ENCODE assay signal across 1 cellular context in genomic region chr9:94166237-94167054, GRCh38.
TF ChIP-seq lines count a peak whose summit lies in the region.

No MANE protein-coding gene starts in this region.

TF ChIP-seq in K562, 482 proteins besides CTCF, POLR2A, EP300 and RAD21 (continued from another document and continues in another):
- TF ChIP-seq ZC3H4 (CRISPR knock-in tag; IDR thresholded peaks at IDR 0.05; ENCODE audit: borderline replicate concordance) (no peak), NEUROD1 (IDR thresholded peaks at IDR 0.05; ENCODE audit: borderline replicate concordance, low read depth, low read length, partially characterized antibody) (peak; percentile 96), MTA2 (IDR thresholded peaks at IDR 0.05; ENCODE audit: low read depth) (no peak), TEAD1 (CRISPR knock-in tag; IDR thresholded peaks at IDR 0.05) (peak; percentile 97 to 99), SPI1 (IDR thresholded peaks at IDR 0.05; ENCODE audit: borderline replicate concordance, low read depth, low read length) (peak; percentile 55; the same call in 1 of the 2 replicates), BCOR (IDR thresholded peaks at IDR 0.05) (no peak), ZNF717 (CRISPR knock-in tag; IDR thresholded peaks at IDR 0.05) (no peak), HDAC8 (tag; IDR thresholded peaks at IDR 0.05) (0 out of 2 replicates have a peak, but pooled peaks have one; percentile 88), TOE1 (IDR thresholded peaks at IDR 0.05; ENCODE audit: borderline replicate concordance) (no peak), TOE1 (CRISPR knock-in tag; IDR thresholded peaks at IDR 0.05; ENCODE audit: borderline replicate concordance, low read depth) (no peak), RBM14 (IDR thresholded peaks at IDR 0.05; ENCODE audit: borderline replicate concordance, insufficient read depth, low read depth, low read length) (no peak), RAD51 (IDR thresholded peaks at IDR 0.05; ENCODE audit: borderline replicate concordance, low read depth) (peak; percentile 30; the same call in 1 of the 2 replicates), HLTF (IDR thresholded peaks at IDR 0.05) (no peak), RUNX1 (IDR thresholded peaks at IDR 0.05; ENCODE audit: low read depth) (no peak), RREB1 (CRISPR knock-in tag; IDR thresholded peaks at IDR 0.05) (no peak), TBL1XR1 (IDR thresholded peaks at IDR 0.05; ENCODE audit: low read length in 2 of 2) (peak in 1 of 2 experiments; percentile 83; a peak in 2 of 4 replicates), BRF1 (IDR thresholded peaks at IDR 0.05; ENCODE audit: borderline replicate concordance, extremely low read depth, insufficient read length) (no peak), ZNF274 (IDR thresholded peaks at IDR 0.05; ENCODE audit: borderline replicate concordance, low read depth, low read length) (no peak), TRIM24 (IDR thresholded peaks at IDR 0.05) (peak in 1 of 2 experiments; percentile 44; a peak in 1 of 4 replicates), ZBTB2 (IDR thresholded peaks at IDR 0.05) (no peak), NCOA4 (IDR thresholded peaks at IDR 0.05; ENCODE audit: partially characterized antibody) (no peak), SMAD1 (IDR thresholded peaks at IDR 0.05; ENCODE audit: low read depth, low read length, partially characterized antibody) (no peak), PTRF (tag; IDR thresholded peaks at IDR 0.05) (no peak), TFAP4 (CRISPR knock-in tag; IDR thresholded peaks at IDR 0.05; ENCODE audit: borderline replicate concordance) (peak; percentile 96), ZNF277 (CRISPR knock-in tag; IDR thresholded peaks at IDR 0.05; ENCODE audit: borderline replicate concordance) (no peak), EWSR1 (IDR thresholded peaks at IDR 0.05; ENCODE audit: borderline replicate concordance, low read depth, partially characterized antibody) (no peak), PHF20 (IDR thresholded peaks at IDR 0.05; ENCODE audit: partially characterized antibody) (no peak), SMAD4 (CRISPR knock-in tag; conservative IDR thresholded peaks at IDR 0.05) (no peak; the same call in 1 of the 2 replicates), ZNF77 (CRISPR knock-in tag; IDR thresholded peaks at IDR 0.05) (no peak), ZNF507 (tag; conservative IDR thresholded peaks at IDR 0.05) (no peak), MEF2A (IDR thresholded peaks at IDR 0.05; ENCODE audit: control insufficient read depth, low read depth, low read length) (0 out of 2 replicates have a peak, but pooled peaks have one; percentile 25), HMGN3 (IDR thresholded peaks at IDR 0.05; ENCODE audit: borderline replicate concordance, extremely low read depth, insufficient read length, low read depth, low read length) (peak; percentile 96), PHB (CRISPR knock-in tag; IDR thresholded peaks at IDR 0.05) (no peak; the same call in 1 of the 2 replicates), MBD1 (CRISPR knock-in tag; IDR thresholded peaks at IDR 0.05) (no peak), CTCFL (IDR thresholded peaks at IDR 0.05; ENCODE audit: borderline replicate concordance, insufficient read depth, low read depth, low read length, poor library complexity, severe bottlenecking) (peak; percentile 25), HIVEP1 (CRISPR knock-in tag; IDR thresholded peaks at IDR 0.05) (no peak), ZBTB11 (CRISPR knock-in tag; IDR thresholded peaks at IDR 0.05) (peak in 1 of 3 experiments; percentile 87; a peak in 1 of 6 replicates), IRF9 (tag; IDR thresholded peaks at IDR 0.05) (no peak), FOXP4 (CRISPR knock-in tag; IDR thresholded peaks at IDR 0.05; ENCODE audit: borderline replicate concordance) (no peak)
